Comparison of ENCODE assay signal across 19 cellular contexts in genomic region chr3:48546203-48546829, GRCh38. TPM values are rescaled to one million over a fixed set of nuclear protein-coding genes. Genes with fewer than 3 reads are reported as not detected.
DNase-seq lines count a peak whose midpoint lies in the region; ATAC-seq, FAIRE-seq and TF ChIP-seq lines count a peak whose summit lies in the region.
"Had no signal": no experiment of that assay in that cellular context is flagged by ENCODE, and none has a peak within 500 bp of the region (broad histone marks: within the 10 kb centered on the region; RNA-seq: fewer than 3 reads in every experiment).

No MANE protein-coding gene starts in this region.

- H3K9me3 ChIP-seq in RWPE2 (ENCODE audit: severe bottlenecking), result no peaks in the 10 kb centered on the region
- H3K9me3 ChIP-seq: heart right ventricle, ovary, tibial artery had no signal

- FAIRE-seq in GM12891 (lab: Jason Lieb, UNC), result peak; percentile 20
- FAIRE-seq: G401.6 had no signal

- no peak for ATAC-seq in RWPE2 (ENCODE audit: low read depth)
- ATAC-seq: heart right ventricle; left colon; naive thymus-derived CD8-positive, alpha-beta T cell had no signal

- TF ChIP-seq CTCF in RWPE2 (IDR thresholded peaks at IDR 0.05; ENCODE audit: poor library complexity, severe bottlenecking), result no peak
- TF ChIP-seq CTCF in fibroblast of pulmonary artery (IDR thresholded peaks at IDR 0.05; ENCODE audit: low read length, missing control alignments), result no peak

- H3K36me3 ChIP-seq in RWPE2 (ENCODE audit: low read depth), result peaks cover 63% of the 10 kb centered on the region
- H3K36me3 ChIP-seq: brain microvascular endothelial cell, ovary had no signal

- DNase-seq in GM12891 (ENCODE audit: insufficient read length, low spot score) (no peak), RWPE2 (ENCODE audit: low spot score) (peak; percentile 19), fibroblast of pulmonary artery (ENCODE audit: low read depth) (peak; percentile 33)
- no peak for DNase-seq in stimulated activated CD4-positive, alpha-beta T cell treated with anti-CD3 and anti-CD28 coated beads, Interleukin-1b, Interleukin-23, amount 100 ng/mL, for 48 hours
- DNase-seq in stimulated activated CD4-positive, alpha-beta T cell treated with anti-CD3 and anti-CD28 coated beads, Interleukin-2, amount 100 ng/mL, for 48 hours, result no peak
- no peak for DNase-seq in activated T-cell treated with anti-CD3 and anti-CD28 coated beads, Interleukin-2, amount 50 U/mL, for 48 hours
- DNase-seq: activated CD4-positive, alpha-beta memory T cell treated with anti-CD3 and anti-CD28 coated beads for 36 hours; activated gamma-delta T cell treated with Interleukin-2 at 50 U/mL for 16 hours; brain microvascular endothelial cell; heart right ventricle; left colon; NCI-H1417; NCI-H524; ovary; tibial artery had no signal

- H3K4me3 ChIP-seq in RWPE2 (ENCODE audit: severe bottlenecking), result no peak overlapping the region
- no peak overlapping the region for H3K4me3 ChIP-seq in fibroblast of pulmonary artery (replicated peaks; ENCODE audit: low read depth, low read length)
- H3K4me3 ChIP-seq: heart right ventricle, ovary, SK-N-MC, tibial artery had no signal

- no peaks in the 10 kb centered on the region for H3K27me3 ChIP-seq in RWPE2 (ENCODE audit: insufficient read depth, poor library complexity, severe bottlenecking)
- H3K27me3 ChIP-seq: brain microvascular endothelial cell, heart right ventricle, ovary, tibial artery had no signal

- H3K27ac ChIP-seq in RWPE2 (ENCODE audit: poor library complexity, severe bottlenecking), result no peak overlapping the region
- H3K27ac ChIP-seq: brain microvascular endothelial cell, heart right ventricle, ovary, SK-N-MC, tibial artery had no signal

- no peak for TF ChIP-seq POLR2A in GM12891 (IDR thresholded peaks at IDR 0.05; ENCODE audit: low read depth, low read length)

- H3K4me1 ChIP-seq in RWPE2 (ENCODE audit: insufficient read depth, poor library complexity, severe bottlenecking), result no peaks in the 10 kb centered on the region

TF ChIP-seq in GM12891, 5 proteins besides CTCF, POLR2A, EP300 and RAD21:
- no peak for TF ChIP-seq TAF1 (IDR thresholded peaks at IDR 0.05; ENCODE audit: low read depth, low read length)
- no peak for TF ChIP-seq POU2F2 (IDR thresholded peaks at IDR 0.05; ENCODE audit: low read depth, low read length)
- TF ChIP-seq POLR2AphosphoS5 (IDR thresholded peaks at IDR 0.05; ENCODE audit: low read depth, low read length), result no peak
- no peak for TF ChIP-seq PAX5 (IDR thresholded peaks at IDR 0.05; ENCODE audit: insufficient read depth, low read length, severe bottlenecking)
- TF ChIP-seq SPI1 (IDR thresholded peaks at IDR 0.05; ENCODE audit: low read depth, low read length), result no peak

RNA-seq across cellular contexts. Expression of gene PFKFB4, which starts 10.3 kb away (rescaled TPM):
- 37.5 TPM for polyA plus RNA-seq in GM12891 (2012; ENCODE audit: low read depth, missing spikeins)

RNA-seq across cellular contexts. Expression of gene UCN2, which starts 17.3 kb away (rescaled TPM):
- polyA plus RNA-seq in GM12891 (2012; ENCODE audit: low read depth, missing spikeins), result 0.15 TPM
- polyA plus RNA-seq: CD4-positive, alpha-beta memory T cell; naive thymus-derived CD8-positive, alpha-beta T cell had no signal

RNA-seq across cellular contexts. Expression of gene SHISA5, which starts 42.3 kb away (rescaled TPM):
- 67.2 TPM for polyA plus RNA-seq in GM12891 (2012; ENCODE audit: low read depth, missing spikeins)

RNA-seq across cellular contexts. Expression of gene COL7A1, which starts 48.8 kb away (rescaled TPM):
- polyA plus RNA-seq in GM12891 (2012; ENCODE audit: low read depth, missing spikeins), result 2.1 TPM
- polyA plus RNA-seq: CD4-positive, alpha-beta memory T cell had no signal

Comparison
In these comparisons a context has a peak if more than half of its experiments do, and no peak if none do; other contexts are left out.
1. DNase-seq: peak in RWPE2 (single experiment) and fibroblast of pulmonary artery (single experiment); none in GM12891 (single experiment), stimulated activated CD4-positive, alpha-beta T cell treated with anti-CD3 and anti-CD28 coated beads, Interleukin-1b, Interleukin-23, amount 100 ng/mL, for 48 hours (single experiment), stimulated activated CD4-positive, alpha-beta T cell treated with anti-CD3 and anti-CD28 coated beads, Interleukin-2, amount 100 ng/mL, for 48 hours (0 of 2) and activated T-cell treated with anti-CD3 and anti-CD28 coated beads, Interleukin-2, amount 50 U/mL, for 48 hours (0 of 2).